ENCODE assay signal across 7 cellular contexts in genomic region chr22:24011735-24012068, GRCh38. TPM values are rescaled to one million over a fixed set of nuclear protein-coding genes. Genes with fewer than 3 reads are reported as not detected.
DNase-seq lines count a peak whose midpoint lies in the region; ATAC-seq, FAIRE-seq and TF ChIP-seq lines count a peak whose summit lies in the region.
"Had no signal": no experiment of that assay in that cellular context is flagged by ENCODE, and none has a peak within 500 bp of the region (broad histone marks: within the 10 kb centered on the region; RNA-seq: fewer than 3 reads in every experiment).

No MANE protein-coding gene starts in this region.

- H3K4me1 ChIP-seq in astrocyte (ENCODE audit: insufficient read depth, low read length) = peaks cover 12% of the 10 kb centered on the region
- H3K4me1 ChIP-seq in naive thymus-derived CD4-positive, alpha-beta T cell (ENCODE audit: control insufficient read depth in 2 of 2, insufficient read depth in 2 of 2, low read length in 2 of 2) = peaks cover 4 to 10% of the 10 kb centered on the region in 2 donors

- peaks cover 4% of the 10 kb centered on the region for H3K27me3 Mint-ChIP-seq in astrocyte (ENCODE audit: low read depth, unreplicated experiment)
- H3K27me3 Mint-ChIP-seq in naive thymus-derived CD4-positive, alpha-beta T cell = no peaks in the 10 kb centered on the region

- no peak for ATAC-seq in naive thymus-derived CD4-positive, alpha-beta T cell

- H2AFZ ChIP-seq in astrocyte (ENCODE audit: low read depth, low read length) = peak overlapping the region; percentile 95

- no peaks in the 10 kb centered on the region for H3K36me3 ChIP-seq in astrocyte (ENCODE audit: insufficient read depth, low read length)
- peaks cover 0 to 5% (median 0%) of the 10 kb centered on the region in 3 experiments for H3K36me3 ChIP-seq in naive thymus-derived CD4-positive, alpha-beta T cell (ENCODE audit: control insufficient read depth in 2 of 3, insufficient read depth in 3 of 3, low read length in 3 of 3)

- no peak for DNase-seq in HL-60 (ENCODE audit: low read depth in 1 of 2, low spot score in 1 of 2)
- DNase-seq in astrocyte (ENCODE audit: low read depth) = peak; percentile 6
- peak in 2 of 9 donors; percentile 10 to 19 for DNase-seq in naive thymus-derived CD4-positive, alpha-beta T cell
- no peak for DNase-seq in hepatic stellate cell (ENCODE audit: low spot score)
- no peak for DNase-seq in ACHN
- no peak for DNase-seq in SKM-1 treated with dmso at 0.1 percent for 144 hours (lab: John Stamatoyannopoulos, UW; ENCODE audit: unreplicated experiment)

- H3K27ac Mint-ChIP-seq in astrocyte (ENCODE audit: unreplicated experiment) = peak overlapping the region; percentile 79
- H3K27ac Mint-ChIP-seq in naive thymus-derived CD4-positive, alpha-beta T cell = peak overlapping the region; percentile 93 to 99 (median 97)

- H3K9ac ChIP-seq in astrocyte (ENCODE audit: low read length) = peak overlapping the region; percentile 83

- H3K79me2 ChIP-seq in astrocyte (ENCODE audit: insufficient read depth, low read length) = peaks cover 33% of the 10 kb centered on the region

- H3K4me2 ChIP-seq in astrocyte (ENCODE audit: low read length) = peak overlapping the region; percentile 99

- H3K4me1 Mint-ChIP-seq in astrocyte (ENCODE audit: low read depth, unreplicated experiment) = peaks cover 4% of the 10 kb centered on the region
- H3K4me1 Mint-ChIP-seq in naive thymus-derived CD4-positive, alpha-beta T cell = peaks cover 12 to 52% (median 39%) of the 10 kb centered on the region in 7 donors

- in situ Hi-C loops in ACHN (cut with HindIII; ENCODE audit: low pct_ligation_motif_present, low pct_unique_long_range_greater_than_20kb, low sequenced_read_pairs) = no loop called here

- H3K27ac ChIP-seq in HL-60 (replicated peaks) = peak overlapping the region; percentile 85
- peak overlapping the region; percentile 65 for H3K27ac ChIP-seq in astrocyte (ENCODE audit: low read depth, low read length)
- peak overlapping the region; percentile 78 for H3K27ac ChIP-seq in naive thymus-derived CD4-positive, alpha-beta T cell (ENCODE audit: low read depth, low read length)

- POLR2A ChIA-PET in naive thymus-derived CD4-positive, alpha-beta T cell (lab: Charles Lee) = interaction anchor here (0.6 to 2.1 kb wide), 8 partner anchors 14 to 274 kb away, joined by 3 to 12 read pairs (median 6); partner anchors contain the start of gene MIF

- intact Hi-C loops in naive thymus-derived CD4-positive, alpha-beta T cell (cut with micrococcal nuclease) = loop anchor here (1.0 to 10.0 kb wide), 6 partner anchors 27 to 544 kb away; partner anchors contain the start of genes GUCD1 (in 2 of the 2) and SNRPD3 (in 2 of the 2)

- H3K4me3 Mint-ChIP-seq in astrocyte (ENCODE audit: unreplicated experiment) = peak overlapping the region; percentile 93
- peak overlapping the region; percentile 88 to 98 (median 96) for H3K4me3 Mint-ChIP-seq in naive thymus-derived CD4-positive, alpha-beta T cell

- H4K20me1 ChIP-seq in astrocyte (ENCODE audit: insufficient read depth, low read length) = peaks cover 17% of the 10 kb centered on the region

- peak overlapping the region; percentile 91 for H3K4me3 ChIP-seq in HL-60 (replicated peaks; ENCODE audit: insufficient read depth, low read length)
- peak overlapping the region; percentile 96 for H3K4me3 ChIP-seq in astrocyte (ENCODE audit: insufficient read depth, low read depth, low read length)
- peak overlapping the region; percentile 75 for H3K4me3 ChIP-seq in naive thymus-derived CD4-positive, alpha-beta T cell (ENCODE audit: low read length)

- TF ChIP-seq CTCF in HL-60 (IDR thresholded peaks at IDR 0.05; ENCODE audit: insufficient read depth, low read length) (no peak), astrocyte (IDR thresholded peaks at IDR 0.05; ENCODE audit: insufficient read depth, low read depth, low read length) (no peak)

- CTCF ChIA-PET in naive thymus-derived CD4-positive, alpha-beta T cell (lab: Charles Lee) = interaction anchor here (1.8 kb wide), 1 partner anchor 26 kb away, joined by 7 read pairs; no protein-coding TSS in a partner anchor

- H3K9me3 Mint-ChIP-seq in astrocyte (ENCODE audit: unreplicated experiment) = no peaks in the 10 kb centered on the region
- H3K9me3 Mint-ChIP-seq in naive thymus-derived CD4-positive, alpha-beta T cell = peaks cover 0 to 7% (median 0%) of the 10 kb centered on the region in 11 donors

- peaks cover 1% of the 10 kb centered on the region for H3K36me3 Mint-ChIP-seq in astrocyte (ENCODE audit: low read depth, unreplicated experiment)
- H3K36me3 Mint-ChIP-seq in naive thymus-derived CD4-positive, alpha-beta T cell = peaks cover 6 to 18% (median 13%) of the 10 kb centered on the region in 5 donors

- H3K9me3 ChIP-seq in astrocyte (ENCODE audit: insufficient read depth, low read depth, low read length) = no peaks in the 10 kb centered on the region
- no peaks in the 10 kb centered on the region for H3K9me3 ChIP-seq in naive thymus-derived CD4-positive, alpha-beta T cell (ENCODE audit: control insufficient read depth in 2 of 3, low read length in 3 of 3)

- no peaks in the 10 kb centered on the region for H3K27me3 ChIP-seq in HL-60 (ENCODE audit: insufficient read depth, poor library complexity, severe bottlenecking)
- H3K27me3 ChIP-seq in astrocyte (ENCODE audit: insufficient read depth, low read length) = no peaks in the 10 kb centered on the region
- no peaks in the 10 kb centered on the region for H3K27me3 ChIP-seq in naive thymus-derived CD4-positive, alpha-beta T cell (ENCODE audit: control insufficient read depth in 2 of 2, insufficient read depth in 2 of 2, low read length in 2 of 2)

- no peak for FAIRE-seq in astrocyte (lab: Jason Lieb, UNC)
- FAIRE-seq: frontal cortex had no signal

RNA-seq across cellular contexts. Expression of gene CABIN1, which starts 0.6 kb away (rescaled TPM):
- total RNA-seq in astrocyte = 46.3 and 50.2 TPM in 2 replicates
- total RNA-seq in naive thymus-derived CD4-positive, alpha-beta T cell = 100 to 1,000 TPM; 140 to 150 (median 145) TPM
- polyA plus RNA-seq in naive thymus-derived CD4-positive, alpha-beta T cell = 10 to 100 TPM; 10.2 to 14.7 TPM

RNA-seq across cellular contexts. Expression of gene GSTT4, which starts 6.4 kb away (rescaled TPM):
- total RNA-seq in astrocyte = not detected in 2 replicates
- not detected for total RNA-seq in naive thymus-derived CD4-positive, alpha-beta T cell
- polyA plus RNA-seq in naive thymus-derived CD4-positive, alpha-beta T cell = not detected
- total RNA-seq: frontal cortex had no signal

RNA-seq across cellular contexts. Expression of gene GSTT2, which starts 31.8 kb away (rescaled TPM):
- not detected in 2 replicates for total RNA-seq in astrocyte
- not detected for total RNA-seq in naive thymus-derived CD4-positive, alpha-beta T cell
- polyA plus RNA-seq in naive thymus-derived CD4-positive, alpha-beta T cell = not detected

RNA-seq across cellular contexts. Expression of gene DDT, which starts 37.5 kb away (rescaled TPM):
- total RNA-seq in astrocyte = 78.9 and 83.8 TPM in 2 replicates
- total RNA-seq in naive thymus-derived CD4-positive, alpha-beta T cell = 100 to 1,000 TPM in 1 of 5 experiments, 10 to 100 TPM in 4; 66.8 to 108 (median 80.2) TPM
- polyA plus RNA-seq in naive thymus-derived CD4-positive, alpha-beta T cell = 100 to 1,000 TPM in 1 of 2 donors, 10 to 100 TPM in 1; 66.3 to 122 TPM

RNA-seq across cellular contexts. Expression of gene DDTL, which starts 45.0 kb away (rescaled TPM):
- 0.75 and 1.4 TPM in 2 replicates for total RNA-seq in astrocyte
- total RNA-seq in naive thymus-derived CD4-positive, alpha-beta T cell = 1 to 10 TPM; 3.3 to 5.7 (median 4.9) TPM
- polyA plus RNA-seq in naive thymus-derived CD4-positive, alpha-beta T cell = 1 to 10 TPM; 2.3 to 2.9 TPM
